16 cellular contexts compared by ENCODE assay signal in genomic region chr6:1389791-1390070, GRCh38. TPM values are rescaled to one million over a fixed set of nuclear protein-coding genes. Genes with fewer than 3 reads are reported as not detected.
A peak's percentile ranks its signal among the peaks of the same experiment; 100 is the strongest.
DNase-seq lines count a peak whose midpoint lies in the region; ATAC-seq and TF ChIP-seq lines count a peak whose summit lies in the region.
"Had no signal": no experiment of that assay in that cellular context is flagged by ENCODE, and none has a peak within 500 bp of the region (broad histone marks: within the 10 kb centered on the region; RNA-seq: fewer than 3 reads in every experiment).

No MANE protein-coding gene starts in this region.

- H3K4me2 ChIP-seq in mammary epithelial cell (ENCODE audit: insufficient read depth, low read depth, low read length) = peak overlapping the region; percentile 75

- H3K9ac ChIP-seq in mammary epithelial cell (ENCODE audit: insufficient read depth, low read length) = no peak overlapping the region

- DNase-seq in cardiac muscle cell (ENCODE audit: low read depth in 1 of 2, low spot score in 1 of 2) (no peak), Right ventricle myocardium inferior (ENCODE audit: missing footprints) (no peak), mammary epithelial cell (no peak), tibial nerve (ENCODE audit: low spot score in 2 of 2) (no peak), NCI-H748 treated with DMSO at 0.1 percent for 48 hours (lab: John Stamatoyannopoulos, UW) (no peak), NCI-H524 treated with DMSO at 0.1 percent for 48 hours (lab: John Stamatoyannopoulos, UW) (no peak), NCI-H345 treated with DMSO at 0.1 percent for 48 hours (lab: John Stamatoyannopoulos, UW; ENCODE audit: unreplicated experiment) (no peak)
- DNase-seq: activated CD4-positive, alpha-beta memory T cell treated with anti-CD3 and anti-CD28 coated beads, Interleukin-2, amount 10 ng/mL, durations not matched to agents 7 days and 5 days; MV-4-11; OCI-M1; stimulated activated CD4-positive, alpha-beta T cell treated with anti-CD3 and anti-CD28 coated beads, Interleukin-4, amount 100 ng/mL, for 4 hours had no signal

- peaks cover 4% of the 10 kb centered on the region for H3K4me1 ChIP-seq in cardiac muscle cell (ENCODE audit: low read depth)
- peaks cover 13% of the 10 kb centered on the region for H3K4me1 ChIP-seq in mammary epithelial cell (ENCODE audit: insufficient read depth, low read length)
- peaks cover 14% of the 10 kb centered on the region for H3K4me1 ChIP-seq in neuron (ENCODE audit: insufficient read depth, low read length)
- H3K4me1 ChIP-seq in tibial nerve = peaks cover 0 to 63% (median 18%) of the 10 kb centered on the region in 4 donors
- H3K4me1 ChIP-seq: foreskin keratinocyte had no signal

- no TSS peak for BruUV-seq in mammary epithelial cell (replicated peaks; lab: Mats Ljungman, UMichigan)

- intact Hi-C loops in Right ventricle myocardium inferior (cut with DNase I) (loop anchor here (10.0 kb wide), 3 partner anchors 475 to 765 kb away; no protein-coding TSS in a partner anchor), mammary epithelial cell (cut with micrococcal nuclease) (loop anchor here (10.0 kb wide), 1 partner anchor 1095 kb away; the partner anchor contains the start of gene DUSP22)

- WGBS in mammary epithelial cell (ENCODE audit: low coverage, missing lambda C conversion rate) = no CpG with 5 or more reads among the region's 50 CpGs
- no CpG with 5 or more reads among the region's 50 CpGs for WGBS in tibial nerve, 2 donors

- H3K9me3 ChIP-seq in cardiac muscle cell (ENCODE audit: low read depth) (no peaks in the 10 kb centered on the region), mammary epithelial cell (replicated peaks; ENCODE audit: insufficient read depth, low read length) (no peaks in the 10 kb centered on the region), neuron (ENCODE audit: low read length) (no peaks in the 10 kb centered on the region), tibial nerve (no peaks in the 10 kb centered on the region)

- TF ChIP-seq POLR2A in tibial nerve (IDR thresholded peaks at IDR 0.05) = no peak

- H3K27ac ChIP-seq in cardiac muscle cell (no peak overlapping the region), mammary epithelial cell (ENCODE audit: insufficient read depth, low read depth, low read length) (no peak overlapping the region), tibial nerve (no peak overlapping the region)
- H3K27ac ChIP-seq: 22Rv1, foreskin keratinocyte had no signal

- H2AFZ ChIP-seq in mammary epithelial cell (ENCODE audit: low read depth, low read length) (no peak overlapping the region), neuron (ENCODE audit: low read depth, low read length) (no peak overlapping the region)

- dilution Hi-C loops in mammary epithelial cell (cut with HindIII; ENCODE audit: low sequenced_read_pairs) = no loop called here

- no peak for TF ChIP-seq CTCF in cardiac muscle cell (IDR thresholded peaks at IDR 0.05; ENCODE audit: low read depth, low read length)
- no peak for TF ChIP-seq CTCF in mammary epithelial cell (conservative IDR thresholded peaks at IDR 0.05 in 1 of 2, IDR thresholded peaks at IDR 0.05 in 1 of 2; ENCODE audit: extremely low read depth in 1 of 2, insufficient read depth in 1 of 2, low read depth in 1 of 2, low read length in 2 of 2)
- TF ChIP-seq CTCF in tibial nerve (IDR thresholded peaks at IDR 0.05) = no peak

- peaks cover 3% of the 10 kb centered on the region for H4K20me1 ChIP-seq in mammary epithelial cell (ENCODE audit: insufficient read depth, low read length)

- H3K4me3 ChIP-seq in cardiac muscle cell (peak overlapping the region; percentile 47), mammary epithelial cell (replicated peaks in 1 of 3; ENCODE audit: insufficient read depth in 1 of 3, low read depth in 2 of 3, low read length in 3 of 3) (peak overlapping the region in 2 of 3 experiments; percentile 26 to 29), neuron (ENCODE audit: low read length) (peak overlapping the region; percentile 20), tibial nerve (peak overlapping the region in 3 of 4 donors; percentile 6 to 54 (median 24))

- H3K27me3 ChIP-seq in cardiac muscle cell (peaks cover 100% of the 10 kb centered on the region), mammary epithelial cell (ENCODE audit: insufficient read depth, low read length) (peaks cover 65% of the 10 kb centered on the region), neuron (ENCODE audit: insufficient read depth, low read length) (peaks cover 80% of the 10 kb centered on the region), tibial nerve (peaks cover 0 to 94% of the 10 kb centered on the region in 2 donors)

- TF ChIP-seq EP300 in tibial nerve (IDR thresholded peaks at IDR 0.05) = no peak

- CTCF ChIA-PET in mammary epithelial cell (lab: Charles Lee; ENCODE audit: low non-redundant PET) = no interaction called here

- ATAC-seq in Right ventricle myocardium inferior = no peak

- in situ Hi-C loops in mammary epithelial cell (cut with MboI; ENCODE audit: low sequenced_read_pairs in 2 of 2) = loop anchor here in 1 of 2 donors (25.0 kb wide), 1 partner anchor 802 kb away; no protein-coding TSS in a partner anchor

- H3K79me2 ChIP-seq in mammary epithelial cell (ENCODE audit: insufficient read depth, low read length) = no peaks in the 10 kb centered on the region

- H3K36me3 ChIP-seq in cardiac muscle cell (no peaks in the 10 kb centered on the region), mammary epithelial cell (ENCODE audit: insufficient read depth, low read length) (no peaks in the 10 kb centered on the region), neuron (ENCODE audit: insufficient read depth, low read length) (no peaks in the 10 kb centered on the region), tibial nerve (no peaks in the 10 kb centered on the region)

RNA-seq across cellular contexts. Expression of gene FOXF2, which starts 0.4 kb away (rescaled TPM):
- total RNA-seq in cardiac muscle cell = 0.09 TPM in 1 of 2 replicates, not detected in the other
- 0.16 TPM in 2 replicates for polyA plus RNA-seq in cardiac muscle cell
- total RNA-seq in Right ventricle myocardium inferior = 0.24 TPM
- not detected for total RNA-seq in mammary epithelial cell
- polyA plus RNA-seq in mammary epithelial cell = 0.15 TPM
- polyA minus RNA-seq in mammary epithelial cell = not detected
- total RNA-seq in tibial nerve = 1 to 10 TPM in 2 of 4 donors, under 1 TPM in 2; 0.21 to 2.4 (median 0.71) TPM
- total RNA-seq: activated CD4-positive, alpha-beta memory T cell treated with anti-CD3 and anti-CD28 coated beads, Interleukin-2, amount 10 ng/mL, durations not matched to agents 7 days and 5 days; HT-29 had no signal
- polyA plus RNA-seq: neural cell had no signal
